12 cellular contexts compared by ENCODE assay signal in genomic region chr6:5813625-5814027, GRCh38.
DNase-seq lines count a peak whose midpoint lies in the region; ATAC-seq and TF ChIP-seq lines count a peak whose summit lies in the region.
"Had no signal": no experiment of that assay in that cellular context is flagged by ENCODE, and none has a peak within 500 bp of the region (broad histone marks: within the 10 kb centered on the region; RNA-seq: fewer than 3 reads in every experiment).

No MANE protein-coding gene starts in this region.

- H3K9me3 ChIP-seq in left lung: peaks cover 0 to 3% of the 10 kb centered on the region in 2 donors
- H3K9me3 ChIP-seq: right lobe of liver had no signal

- peak; percentile 33 for DNase-seq in activated naive CD8-positive, alpha-beta T cell treated with anti-CD3 and anti-CD28 coated beads for 36 hours
- no peak for DNase-seq in AG20443 (ENCODE audit: low spot score)
- no peak for DNase-seq in left cardiac atrium
- DNase-seq in left lung: no peak
- DNase-seq in Kasumi-1 (lab: John Stamatoyannopoulos, UW): no peak
- DNase-seq: DMS53, NCI-H2029 treated with DMSO at 0.1 percent for 48 hours, right lobe of liver, T-helper 9 cell had no signal

- no peak overlapping the region for H3K4me3 ChIP-seq in left lung
- H3K4me3 ChIP-seq: right lobe of liver had no signal

- H3K27me3 ChIP-seq in left lung: no peaks in the 10 kb centered on the region
- H3K27me3 ChIP-seq: right lobe of liver had no signal

- peaks cover 6% of the 10 kb centered on the region for H3K9me3 Mint-ChIP-seq in activated naive CD8-positive, alpha-beta T cell treated with anti-CD3 and anti-CD28 coated beads for 36 hours

- no peaks in the 10 kb centered on the region for H3K27me3 Mint-ChIP-seq in activated naive CD8-positive, alpha-beta T cell treated with anti-CD3 and anti-CD28 coated beads for 36 hours

- no peak overlapping the region for H3K27ac ChIP-seq in left lung
- H3K27ac ChIP-seq: right lobe of liver had no signal

- ATAC-seq in GM18498 (IDR thresholded peaks at IDR 0.05; ENCODE audit: unreplicated experiment) (peak; percentile 70), GM19397 (IDR thresholded peaks at IDR 0.05; ENCODE audit: unreplicated experiment) (peak; percentile 65), HG03097 (IDR thresholded peaks at IDR 0.05; ENCODE audit: low FRiP score, unreplicated experiment) (peak; percentile 91), left cardiac atrium (no peak), left lung (no peak)
- ATAC-seq: right lobe of liver had no signal

- H3K4me3 Mint-ChIP-seq in activated naive CD8-positive, alpha-beta T cell treated with anti-CD3 and anti-CD28 coated beads for 36 hours: peak overlapping the region; percentile 5

- peaks cover 2% of the 10 kb centered on the region for H3K36me3 Mint-ChIP-seq in activated naive CD8-positive, alpha-beta T cell treated with anti-CD3 and anti-CD28 coated beads for 36 hours

- TF ChIP-seq CTCF in left lung (IDR thresholded peaks at IDR 0.05): no peak

- no peaks in the 10 kb centered on the region for H3K36me3 ChIP-seq in left lung
- H3K36me3 ChIP-seq: right lobe of liver had no signal

- H3K4me1 Mint-ChIP-seq in activated naive CD8-positive, alpha-beta T cell treated with anti-CD3 and anti-CD28 coated beads for 36 hours: peaks cover 28% of the 10 kb centered on the region

- intact Hi-C loops in left cardiac atrium (cut with DNase I) (no loop called here), left lung (cut with DNase I) (no loop called here)

- H3K27ac Mint-ChIP-seq in activated naive CD8-positive, alpha-beta T cell treated with anti-CD3 and anti-CD28 coated beads for 36 hours: peak overlapping the region; percentile 2

- no peaks in the 10 kb centered on the region for H3K4me1 ChIP-seq in left lung
- H3K4me1 ChIP-seq: right lobe of liver had no signal

Comparison
In these comparisons a context has a peak if more than half of its experiments do, and no peak if none do; other contexts are left out.
1. ATAC-seq: peak in GM18498 (single experiment), GM19397 (single experiment) and HG03097 (single experiment); none in left cardiac atrium (0 of 2) and left lung (single experiment).